ENCODE assay signal across 9 cellular contexts in the genomic region with DNA sequence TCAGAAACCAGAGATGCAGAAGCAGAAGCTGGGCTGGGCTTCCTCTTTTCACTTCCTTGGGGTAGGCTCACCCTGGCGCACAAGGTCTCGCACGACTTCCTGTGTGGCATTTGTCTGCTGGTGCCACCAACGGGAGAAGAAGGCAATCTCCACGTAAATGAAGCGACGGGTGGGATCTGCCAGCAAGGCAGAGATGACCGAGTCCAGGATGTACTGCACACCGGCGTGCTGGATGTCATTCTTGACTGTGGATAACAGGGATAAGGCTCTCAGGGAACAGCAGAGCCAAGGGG. TPM values are rescaled to one million over a fixed set of nuclear protein-coding genes. Genes with fewer than 3 reads are reported as not detected.
A peak's percentile ranks its signal among the peaks of the same experiment; 100 is the strongest.
DNase-seq lines count a peak whose midpoint lies in the region; ATAC-seq, FAIRE-seq and TF ChIP-seq lines count a peak whose summit lies in the region.
"Had no signal": no experiment of that assay in that cellular context is flagged by ENCODE, and none has a peak within 500 bp of the region (broad histone marks: within the 10 kb centered on the region; RNA-seq: fewer than 3 reads in every experiment).

No MANE protein-coding gene starts in this region.

- ATAC-seq in WTC11, result no peak

- peaks cover 26% of the 10 kb centered on the region for H3K4me1 Mint-ChIP-seq in WTC11

- DNase-seq in GM19239 (ENCODE audit: insufficient read length, low spot score) (peak; percentile 80), WTC11 (ENCODE audit: low spot score) (no peak), germinal center (ENCODE audit: low spot score) (peak; percentile 84), NCI-H1694 treated with DMSO at 0.1 percent for 48 hours (lab: John Stamatoyannopoulos, UW) (no peak), RKO (ENCODE audit: low spot score) (no peak), DMS 273 treated with DMSO at 0.1 percent for 48 hours (lab: John Stamatoyannopoulos, UW) (no peak), NCI-H1105 (lab: John Stamatoyannopoulos, UW) (no peak)
- DNase-seq in stimulated activated CD4-positive, alpha-beta T cell treated with anti-CD3 and anti-CD28 coated beads, Interleukin-4, amount 100 ng/mL, for 4 hours, result peak; percentile 43 to 45

- CTCF ChIA-PET in WTC11 (lab: Charles Lee), result interaction anchor here (1.2 to 2.9 kb wide), 4 partner anchors 8 to 25 kb away, joined by 7 to 18 read pairs (median 14); partner anchors contain the start of gene DHPS

- POLR2A ChIA-PET in WTC11 (lab: Charles Lee), result no interaction called here

- peak overlapping the region; percentile 48 for H3K4me3 Mint-ChIP-seq in WTC11

- peaks cover 11% of the 10 kb centered on the region for H3K36me3 Mint-ChIP-seq in WTC11

- H3K27me3 Mint-ChIP-seq in WTC11 (ENCODE audit: low read depth), result no peaks in the 10 kb centered on the region

- FAIRE-seq in GM19239 (lab: Jason Lieb, UNC), result peak; percentile 84

- TF ChIP-seq CTCF in WTC11 (IDR thresholded peaks at IDR 0.05), result no peak

- H3K9me3 Mint-ChIP-seq in WTC11, result no peaks in the 10 kb centered on the region

- no peak overlapping the region for H3K27ac Mint-ChIP-seq in WTC11

TF ChIP-seq in WTC11, 78 proteins besides CTCF, POLR2A, EP300 and RAD21:
- TF ChIP-seq HMGA2 (CRISPR knock-in tag; IDR thresholded peaks at IDR 0.05), result no peak
- TF ChIP-seq ZNF671 (CRISPR knock-in tag; IDR thresholded peaks at IDR 0.05), result no peak
- no peak for TF ChIP-seq ESRRA (CRISPR knock-in tag; IDR thresholded peaks at IDR 0.05; ENCODE audit: borderline replicate concordance)
- no peak for TF ChIP-seq PRDM15 (CRISPR knock-in tag; IDR thresholded peaks at IDR 0.05)
- TF ChIP-seq CREB1 (CRISPR knock-in tag; IDR thresholded peaks at IDR 0.05), result no peak
- no peak for TF ChIP-seq FOXJ3 (CRISPR knock-in tag; IDR thresholded peaks at IDR 0.05; ENCODE audit: borderline replicate concordance)
- TF ChIP-seq NR3C1 (CRISPR knock-in tag; conservative IDR thresholded peaks at IDR 0.05; ENCODE audit: low read depth), result no peak
- no peak for TF ChIP-seq ERG (CRISPR knock-in tag; IDR thresholded peaks at IDR 0.05)

RNA-seq across cellular contexts. Expression of gene MAN2B1, which starts 1.3 kb away (rescaled TPM):
- 69.2 to 73.4 TPM (median 72.0 TPM) in 3 replicates for total RNA-seq in WTC11 (2021)

RNA-seq across cellular contexts. Expression of gene WDR83, which starts 1.4 kb away (rescaled TPM):
- total RNA-seq in WTC11 (2021), result 21.8 to 26.3 TPM (median 23.7 TPM) in 3 replicates

RNA-seq across cellular contexts. Expression of gene DHPS, which starts 16.5 kb away (rescaled TPM):
- 93.3 to 115 TPM (median 104 TPM) in 3 replicates for total RNA-seq in WTC11 (2021)

RNA-seq across cellular contexts. Expression of gene GNG14, which starts 22.6 kb away (rescaled TPM):
- not detected in 3 replicates for total RNA-seq in WTC11 (2021)
- total RNA-seq: myocyte had no signal

RNA-seq across cellular contexts. Expression of gene FBXW9, which starts 31.2 kb away (rescaled TPM):
- 13.7 to 16.0 TPM (median 15.2 TPM) in 3 replicates for total RNA-seq in WTC11 (2021)

Comparison
In these comparisons a context has a peak if more than half of its experiments do, and no peak if none do; other contexts are left out.
1. DNase-seq: peak in GM19239 (single experiment), germinal center (single experiment) and stimulated activated CD4-positive, alpha-beta T cell treated with anti-CD3 and anti-CD28 coated beads, Interleukin-4, amount 100 ng/mL, for 4 hours (2 of 2); none in WTC11 (single experiment), NCI-H1694 treated with DMSO at 0.1 percent for 48 hours (single experiment), RKO (single experiment), DMS 273 treated with DMSO at 0.1 percent for 48 hours (single experiment) and NCI-H1105 (single experiment).